18 cellular contexts compared by ENCODE assay signal in the genomic region with DNA sequence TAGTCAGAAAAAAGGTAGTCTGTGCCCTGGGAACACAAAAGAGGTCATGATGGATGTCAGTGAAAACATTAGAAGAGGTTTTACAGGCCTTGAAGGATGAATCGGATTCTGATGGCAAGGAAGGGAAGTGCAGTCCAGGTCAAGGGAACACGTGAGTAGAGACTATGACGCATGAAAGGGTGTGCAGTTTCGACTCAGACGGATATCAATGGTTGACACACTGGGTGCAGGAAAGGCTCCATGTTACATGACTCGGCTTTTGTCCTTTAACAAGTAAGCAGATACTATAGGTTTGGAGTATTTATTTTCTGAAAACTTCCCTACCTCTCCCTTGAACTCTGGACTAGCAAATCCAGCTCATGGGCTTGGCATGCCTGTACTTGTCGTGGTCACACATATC. TPM values are rescaled to one million over a fixed set of nuclear protein-coding genes. Genes with fewer than 3 reads are reported as not detected.
DNase-seq lines count a peak whose midpoint lies in the region; ATAC-seq and TF ChIP-seq lines count a peak whose summit lies in the region.
"Had no signal": no experiment of that assay in that cellular context is flagged by ENCODE, and none has a peak within 500 bp of the region (broad histone marks: within the 10 kb centered on the region; RNA-seq: fewer than 3 reads in every experiment).

No MANE protein-coding gene starts in this region.

- no peak overlapping the region for H3K4me3 ChIP-seq in suprapubic skin
- H3K4me3 ChIP-seq: BLaER1, K562 had no signal

- H3K4me1 ChIP-seq in foreskin keratinocyte, result peaks cover 21% of the 10 kb centered on the region
- peaks cover 5% of the 10 kb centered on the region for H3K4me1 ChIP-seq in suprapubic skin
- H3K4me1 ChIP-seq: BLaER1 had no signal

- no peak for TF ChIP-seq CTCF in VCaP (conservative IDR thresholded peaks at IDR 0.05)
- no peak for TF ChIP-seq CTCF in foreskin keratinocyte (conservative IDR thresholded peaks at IDR 0.05)
- no peak for TF ChIP-seq CTCF in suprapubic skin (IDR thresholded peaks at IDR 0.05)

- no peaks in the 10 kb centered on the region for H3K36me3 ChIP-seq in suprapubic skin
- H3K36me3 ChIP-seq: BLaER1 had no signal

- peak; percentile 44 for ATAC-seq in foreskin keratinocyte
- ATAC-seq in SK-N-SH treated with all-trans-retinoic acid at 6 μM for 48 hours, result no peak
- no peak for ATAC-seq in GM19463 (IDR thresholded peaks at IDR 0.05; ENCODE audit: unreplicated experiment)
- ATAC-seq: CD8-positive, alpha-beta T cell; K562 had no signal

- WGBS in suprapubic skin, result 96% methylated on average over 7 of the region's 7 CpGs

- H3K9me3 ChIP-seq in suprapubic skin, result no peaks in the 10 kb centered on the region
- H3K9me3 ChIP-seq: BLaER1 had no signal

- no peak for TF ChIP-seq POLR2A in suprapubic skin (IDR thresholded peaks at IDR 0.05)

- no peak for TF ChIP-seq EP300 in suprapubic skin (IDR thresholded peaks at IDR 0.05)

- H3K27ac ChIP-seq in VCaP, result peak overlapping the region; percentile 86; the same call in 1 of the 2 replicates
- peak overlapping the region; percentile 19 for H3K27ac ChIP-seq in foreskin keratinocyte
- no peak overlapping the region for H3K27ac ChIP-seq in suprapubic skin
- H3K27ac ChIP-seq: BLaER1 had no signal

- H3K27me3 ChIP-seq in foreskin keratinocyte (no peaks in the 10 kb centered on the region), suprapubic skin (no peaks in the 10 kb centered on the region)
- H3K27me3 ChIP-seq: BLaER1 had no signal

- peak; percentile 20 for DNase-seq in EH (ENCODE audit: low read depth)
- DNase-seq in HT1080 (ENCODE audit: low read depth), result peak; percentile 42
- DNase-seq in foreskin keratinocyte, result peak in 1 of 2 donors; percentile 37
- DNase-seq in suprapubic skin (ENCODE audit: low spot score in 2 of 2), result no peak
- DNase-seq: CD8-positive, alpha-beta T cell; DND-41; H7; MV-4-11; NCI-H1417; NCI-H1930; NCI-H2171; NCI-H446; RPMI8226 had no signal

TF ChIP-seq in SK-N-SH treated with all-trans-retinoic acid at 6 μM for 48 hours, 23 proteins besides CTCF, POLR2A, EP300 and RAD21:
- TF ChIP-seq OSR1 (CRISPR knock-in tag; IDR thresholded peaks at IDR 0.05) (no peak), ZNF565 (CRISPR knock-in tag; conservative IDR thresholded peaks at IDR 0.05; ENCODE audit: low read depth) (no peak), ZNF70 (CRISPR knock-in tag; IDR thresholded peaks at IDR 0.05) (no peak), PPARA (CRISPR knock-in tag; IDR thresholded peaks at IDR 0.05; ENCODE audit: borderline replicate concordance) (no peak), SNAI2 (CRISPR knock-in tag; IDR thresholded peaks at IDR 0.05) (no peak), ZNF8 (CRISPR knock-in tag; IDR thresholded peaks at IDR 0.05) (no peak), ZC3H10 (CRISPR knock-in tag; IDR thresholded peaks at IDR 0.05) (no peak), ZFP30 (CRISPR knock-in tag; IDR thresholded peaks at IDR 0.05) (no peak), TOX (CRISPR knock-in tag; IDR thresholded peaks at IDR 0.05; ENCODE audit: borderline replicate concordance) (no peak), ARNTL (CRISPR knock-in tag; IDR thresholded peaks at IDR 0.05; ENCODE audit: borderline replicate concordance, low read depth) (no peak), ESRRG (CRISPR knock-in tag; IDR thresholded peaks at IDR 0.05) (no peak), ISL1 (CRISPR knock-in tag; IDR thresholded peaks at IDR 0.05) (no peak)
- TF ChIP-seq, protein P1, sequence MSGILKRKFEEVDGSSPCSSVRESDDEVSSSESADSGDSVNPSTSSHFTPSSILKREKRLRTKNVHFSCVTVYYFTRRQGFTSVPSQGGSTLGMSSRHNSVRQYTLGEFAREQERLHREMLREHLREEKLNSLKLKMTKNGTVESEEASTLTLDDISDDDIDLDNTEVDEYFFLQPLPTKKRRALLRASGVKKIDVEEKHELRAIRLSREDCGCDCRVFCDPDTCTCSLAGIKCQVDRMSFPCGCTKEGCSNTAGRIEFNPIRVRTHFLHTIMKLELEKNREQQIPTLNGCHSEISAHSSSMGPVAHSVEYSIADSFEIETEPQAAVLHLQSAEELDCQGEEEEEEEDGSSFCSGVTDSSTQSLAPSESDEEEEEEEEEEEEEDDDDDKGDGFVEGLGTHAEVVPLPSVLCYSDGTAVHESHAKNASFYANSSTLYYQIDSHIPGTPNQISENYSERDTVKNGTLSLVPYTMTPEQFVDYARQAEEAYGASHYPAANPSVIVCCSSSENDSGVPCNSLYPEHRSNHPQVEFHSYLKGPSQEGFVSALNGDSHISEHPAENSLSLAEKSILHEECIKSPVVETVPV (CRISPR knock-in tag; IDR thresholded peaks at IDR 0.05), result no peak
- TF ChIP-seq, protein P2, sequence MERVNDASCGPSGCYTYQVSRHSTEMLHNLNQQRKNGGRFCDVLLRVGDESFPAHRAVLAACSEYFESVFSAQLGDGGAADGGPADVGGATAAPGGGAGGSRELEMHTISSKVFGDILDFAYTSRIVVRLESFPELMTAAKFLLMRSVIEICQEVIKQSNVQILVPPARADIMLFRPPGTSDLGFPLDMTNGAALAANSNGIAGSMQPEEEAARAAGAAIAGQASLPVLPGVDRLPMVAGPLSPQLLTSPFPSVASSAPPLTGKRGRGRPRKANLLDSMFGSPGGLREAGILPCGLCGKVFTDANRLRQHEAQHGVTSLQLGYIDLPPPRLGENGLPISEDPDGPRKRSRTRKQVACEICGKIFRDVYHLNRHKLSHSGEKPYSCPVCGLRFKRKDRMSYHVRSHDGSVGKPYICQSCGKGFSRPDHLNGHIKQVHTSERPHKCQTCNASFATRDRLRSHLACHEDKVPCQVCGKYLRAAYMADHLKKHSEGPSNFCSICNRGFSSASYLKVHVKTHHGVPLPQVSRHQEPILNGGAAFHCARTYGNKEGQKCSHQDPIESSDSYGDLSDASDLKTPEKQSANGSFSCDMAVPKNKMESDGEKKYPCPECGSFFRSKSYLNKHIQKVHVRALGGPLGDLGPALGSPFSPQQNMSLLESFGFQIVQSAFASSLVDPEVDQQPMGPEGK (CRISPR knock-in tag; IDR thresholded peaks at IDR 0.05; ENCODE audit: borderline replicate concordance), result no peak
- TF ChIP-seq, protein P3, sequence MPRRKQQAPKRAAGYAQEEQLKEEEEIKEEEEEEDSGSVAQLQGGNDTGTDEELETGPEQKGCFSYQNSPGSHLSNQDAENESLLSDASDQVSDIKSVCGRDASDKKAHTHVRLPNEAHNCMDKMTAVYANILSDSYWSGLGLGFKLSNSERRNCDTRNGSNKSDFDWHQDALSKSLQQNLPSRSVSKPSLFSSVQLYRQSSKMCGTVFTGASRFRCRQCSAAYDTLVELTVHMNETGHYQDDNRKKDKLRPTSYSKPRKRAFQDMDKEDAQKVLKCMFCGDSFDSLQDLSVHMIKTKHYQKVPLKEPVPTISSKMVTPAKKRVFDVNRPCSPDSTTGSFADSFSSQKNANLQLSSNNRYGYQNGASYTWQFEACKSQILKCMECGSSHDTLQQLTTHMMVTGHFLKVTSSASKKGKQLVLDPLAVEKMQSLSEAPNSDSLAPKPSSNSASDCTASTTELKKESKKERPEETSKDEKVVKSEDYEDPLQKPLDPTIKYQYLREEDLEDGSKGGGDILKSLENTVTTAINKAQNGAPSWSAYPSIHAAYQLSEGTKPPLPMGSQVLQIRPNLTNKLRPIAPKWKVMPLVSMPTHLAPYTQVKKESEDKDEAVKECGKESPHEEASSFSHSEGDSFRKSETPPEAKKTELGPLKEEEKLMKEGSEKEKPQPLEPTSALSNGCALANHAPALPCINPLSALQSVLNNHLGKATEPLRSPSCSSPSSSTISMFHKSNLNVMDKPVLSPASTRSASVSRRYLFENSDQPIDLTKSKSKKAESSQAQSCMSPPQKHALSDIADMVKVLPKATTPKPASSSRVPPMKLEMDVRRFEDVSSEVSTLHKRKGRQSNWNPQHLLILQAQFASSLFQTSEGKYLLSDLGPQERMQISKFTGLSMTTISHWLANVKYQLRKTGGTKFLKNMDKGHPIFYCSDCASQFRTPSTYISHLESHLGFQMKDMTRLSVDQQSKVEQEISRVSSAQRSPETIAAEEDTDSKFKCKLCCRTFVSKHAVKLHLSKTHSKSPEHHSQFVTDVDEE (CRISPR knock-in tag; IDR thresholded peaks at IDR 0.05), result no peak
- TF ChIP-seq, protein P4, sequence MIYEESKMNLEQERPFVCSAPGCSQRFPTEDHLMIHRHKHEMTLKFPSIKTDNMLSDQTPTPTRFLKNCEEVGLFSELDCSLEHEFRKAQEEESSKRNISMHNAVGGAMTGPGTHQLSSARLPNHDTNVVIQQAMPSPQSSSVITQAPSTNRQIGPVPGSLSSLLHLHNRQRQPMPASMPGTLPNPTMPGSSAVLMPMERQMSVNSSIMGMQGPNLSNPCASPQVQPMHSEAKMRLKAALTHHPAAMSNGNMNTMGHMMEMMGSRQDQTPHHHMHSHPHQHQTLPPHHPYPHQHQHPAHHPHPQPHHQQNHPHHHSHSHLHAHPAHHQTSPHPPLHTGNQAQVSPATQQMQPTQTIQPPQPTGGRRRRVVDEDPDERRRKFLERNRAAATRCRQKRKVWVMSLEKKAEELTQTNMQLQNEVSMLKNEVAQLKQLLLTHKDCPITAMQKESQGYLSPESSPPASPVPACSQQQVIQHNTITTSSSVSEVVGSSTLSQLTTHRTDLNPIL (CRISPR knock-in tag; IDR thresholded peaks at IDR 0.05; ENCODE audit: low read depth), result no peak

RNA-seq across cellular contexts. Expression of a gene that starts 55.3 kb away (rescaled TPM):
- total RNA-seq in HT1080 (2014; rRNA removed; shearing (Covaris generic)), result 0.59 and 1.5 TPM in 2 replicates
- polyA plus RNA-seq in HT1080 (2015; cell fraction: cytosol; rRNA removed), result 0.90 and 0.97 TPM in 2 replicates
- 1.6 TPM in 2 replicates for polyA plus RNA-seq in HT1080 (2015; cell fraction: nucleus; rRNA removed)
- 0.35 and 1.1 TPM in 2 replicates for total RNA-seq in foreskin keratinocyte
- polyA plus RNA-seq in foreskin keratinocyte, result 0.16 and 0.39 TPM in 2 replicates
- total RNA-seq in suprapubic skin, result 1 to 10 TPM; 1.7 to 6.4 (median 2.5) TPM
- total RNA-seq: CD8-positive, alpha-beta T cell; K562 had no signal
- polyA plus RNA-seq: K562 had no signal

Comparison
In these comparisons a context has a peak if more than half of its experiments do, and no peak if none do; other contexts are left out.
1. DNase-seq: peak in EH (single experiment) and HT1080 (single experiment); none in suprapubic skin (0 of 2).